ENCODE assay signal across 8 cellular contexts in genomic region chr15:23035964-23036566, GRCh38. TPM values are rescaled to one million over a fixed set of nuclear protein-coding genes. Genes with fewer than 3 reads are reported as not detected.
DNase-seq lines count a peak whose midpoint lies in the region; ATAC-seq and TF ChIP-seq lines count a peak whose summit lies in the region.

No MANE protein-coding gene starts in this region.

- no peak overlapping the region for H3K4me3 Mint-ChIP-seq in T-cell
- H3K4me3 Mint-ChIP-seq in activated T-helper 17 cell treated with anti-CD3 and anti-CD28 coated beads, Interleukin-2, amount 50 U/mL, for 72 hours, result no peak overlapping the region

- H3K36me3 ChIP-seq in lower lobe of right lung, result peaks cover 48% of the 10 kb centered on the region
- H3K36me3 ChIP-seq in stomach, result peaks cover 8 to 57% (median 50%) of the 10 kb centered on the region in 4 donors

- peaks cover 33% of the 10 kb centered on the region for H3K36me3 Mint-ChIP-seq in T-cell
- peaks cover 48% of the 10 kb centered on the region for H3K36me3 Mint-ChIP-seq in activated T-helper 17 cell treated with anti-CD3 and anti-CD28 coated beads, Interleukin-2, amount 50 U/mL, for 72 hours (ENCODE audit: low read depth)

- CTCF ChIA-PET in T-cell (lab: Charles Lee), result interaction anchor here (0.6 to 1.3 kb wide), 3 partner anchors 12 to 1568 kb away, joined by 3 to 5 read pairs (median 5); no protein-coding TSS in a partner anchor

- ATAC-seq in HG03342 (IDR thresholded peaks at IDR 0.05; ENCODE audit: unreplicated experiment), result peak; percentile 30
- no peak for ATAC-seq in T-cell (replicated peaks in 1 of 4)
- ATAC-seq in lower lobe of right lung, result no peak
- no peak for ATAC-seq in activated T-helper 17 cell treated with anti-CD3 and anti-CD28 coated beads, Interleukin-2, amount 50 U/mL, for 72 hours (replicated peaks)

- TF ChIP-seq CTCF in cardiac fibroblast (IDR thresholded peaks at IDR 0.05; ENCODE audit: low read depth, low read length) (peak; percentile 84), lower lobe of right lung (IDR thresholded peaks at IDR 0.05) (peak; percentile 69), stomach (IDR thresholded peaks at IDR 0.05) (peak in 4 of 7 experiments; percentile 20 to 71 (median 58))

- no peak overlapping the region for H3K27ac Mint-ChIP-seq in T-cell
- no peak overlapping the region for H3K27ac Mint-ChIP-seq in activated T-helper 17 cell treated with anti-CD3 and anti-CD28 coated beads, Interleukin-2, amount 50 U/mL, for 72 hours

- no peaks in the 10 kb centered on the region for H3K27me3 Mint-ChIP-seq in T-cell
- no peaks in the 10 kb centered on the region for H3K27me3 Mint-ChIP-seq in activated T-helper 17 cell treated with anti-CD3 and anti-CD28 coated beads, Interleukin-2, amount 50 U/mL, for 72 hours

- H3K27me3 ChIP-seq in lower lobe of right lung (ENCODE audit: low read depth) (no peaks in the 10 kb centered on the region), stomach (no peaks in the 10 kb centered on the region)

- H3K9me3 ChIP-seq in lower lobe of right lung, result no peaks in the 10 kb centered on the region
- H3K9me3 ChIP-seq in stomach, result no peaks in the 10 kb centered on the region

- peak; percentile 39 for DNase-seq in NCI-H345 (lab: John Stamatoyannopoulos, UW)
- no peak for DNase-seq in NCI-H345 treated with DMSO at 0.1 percent for 48 hours (lab: John Stamatoyannopoulos, UW; ENCODE audit: unreplicated experiment)
- DNase-seq in T-cell, result peak in 19 of 34 experiments; percentile 16 to 47 (median 29)
- DNase-seq in cardiac fibroblast (ENCODE audit: low read depth in 2 of 2), result peak; percentile 56 to 74
- no peak for DNase-seq in lower lobe of right lung
- peak; percentile 36 for DNase-seq in stomach

- no peaks in the 10 kb centered on the region for H3K9me3 Mint-ChIP-seq in T-cell
- no peaks in the 10 kb centered on the region for H3K9me3 Mint-ChIP-seq in activated T-helper 17 cell treated with anti-CD3 and anti-CD28 coated beads, Interleukin-2, amount 50 U/mL, for 72 hours

- intact Hi-C loops in lower lobe of right lung (cut with DNase I), result no loop called here
- intact Hi-C loops in stomach (cut with DNase I; ENCODE audit: low total_unique reads), result no loop called here

- no peak overlapping the region for H3K27ac ChIP-seq in lower lobe of right lung
- no peak overlapping the region for H3K27ac ChIP-seq in stomach

- TF ChIP-seq POLR2A in stomach (IDR thresholded peaks at IDR 0.05), result no peak

- H3K4me1 Mint-ChIP-seq in T-cell, result peaks cover 28 to 35% (median 30%) of the 10 kb centered on the region in 3 donors
- H3K4me1 Mint-ChIP-seq in activated T-helper 17 cell treated with anti-CD3 and anti-CD28 coated beads, Interleukin-2, amount 50 U/mL, for 72 hours, result peaks cover 14% of the 10 kb centered on the region

- H3K4me1 ChIP-seq in lower lobe of right lung (peaks cover 13% of the 10 kb centered on the region), stomach (peaks cover 3 to 26% (median 24%) of the 10 kb centered on the region in 4 donors)

- no peak overlapping the region for H3K4me3 ChIP-seq in cardiac fibroblast (replicated peaks in 1 of 2; ENCODE audit: low read depth in 2 of 2, low read length in 2 of 2)
- H3K4me3 ChIP-seq in lower lobe of right lung, result no peak overlapping the region
- no peak overlapping the region for H3K4me3 ChIP-seq in stomach

- 54 to 65% (median 60%) methylated on average over 5 of the region's 5 CpGs for WGBS in stomach, 5 donors

- TF ChIP-seq EP300 in stomach (IDR thresholded peaks at IDR 0.05), result no peak

- POLR2A ChIA-PET in T-cell (lab: Charles Lee), result interaction anchor here in 1 of 2 donors (0.6 kb wide), 1 partner anchor 12 kb away, joined by 8 read pairs; no protein-coding TSS in a partner anchor

RNA-seq across cellular contexts. Expression of gene TUBGCP5, which starts 3.3 kb away (rescaled TPM):
- total RNA-seq in T-cell (10 to 100 TPM; 17.1 to 23.4 (median 20.4) TPM), lower lobe of right lung (12.9 TPM), stomach (10 to 100 TPM in 4 of 5 donors, 1 to 10 TPM in 1; 8.8 to 44.2 (median 25.1) TPM)
- polyA plus RNA-seq in stomach, result 1 to 10 TPM; 4.1 to 9.0 (median 5.1) TPM
- 10 to 100 TPM; 11.4 to 18.7 TPM for total RNA-seq in activated T-helper 17 cell treated with anti-CD3 and anti-CD28 coated beads, Interleukin-2, amount 50 U/mL, for 72 hours

RNA-seq across cellular contexts. Expression of gene CYFIP1, which starts 55.9 kb away (rescaled TPM):
- 10 to 100 TPM in 1 of 5 donors, 1 to 10 TPM in 4; 3.8 to 10.2 (median 7.9) TPM for total RNA-seq in T-cell
- total RNA-seq in lower lobe of right lung, result 153 TPM
- 100 to 1,000 TPM in 2 of 5 donors, 10 to 100 TPM in 3; 40.3 to 214 (median 99.9) TPM for total RNA-seq in stomach
- polyA plus RNA-seq in stomach, result 10 to 100 TPM; 21.8 to 38.8 (median 33.1) TPM
- 10 to 100 TPM; 34.3 to 39.5 TPM for total RNA-seq in activated T-helper 17 cell treated with anti-CD3 and anti-CD28 coated beads, Interleukin-2, amount 50 U/mL, for 72 hours

Comparison
In these comparisons a context has a peak if more than half of its experiments do, and no peak if none do; other contexts are left out.
1. DNase-seq: peak in NCI-H345 (single experiment), T-cell (19 of 34), cardiac fibroblast (2 of 2) and stomach (single experiment); none in NCI-H345 treated with DMSO at 0.1 percent for 48 hours (single experiment) and lower lobe of right lung (single experiment).
2. Peak in every context shown above with its lines, with median percentiles within 50 percentile points of each other: CTCF ChIP-seq.